Comparison of ENCODE assay signal across 9 cellular contexts in genomic region chr6:161169690-161170089, GRCh38.
A peak's percentile ranks its signal among the peaks of the same experiment; 100 is the strongest.
DNase-seq lines count a peak whose midpoint lies in the region; ATAC-seq lines count a peak whose summit lies in the region.
"Had no signal": no experiment of that assay in that cellular context is flagged by ENCODE, and none has a peak within 500 bp of the region (broad histone marks: within the 10 kb centered on the region; RNA-seq: fewer than 3 reads in every experiment).

No MANE protein-coding gene starts in this region.

- H3K36me3 ChIP-seq in aorta (ENCODE audit: control insufficient read depth in 1 of 2, insufficient read depth in 2 of 2, low read length in 1 of 2), result no peaks in the 10 kb centered on the region

- no peaks in the 10 kb centered on the region for H3K4me1 ChIP-seq in aorta (ENCODE audit: control insufficient read depth in 1 of 2, insufficient read depth in 2 of 2, low read length in 2 of 2)

- no peaks in the 10 kb centered on the region for H3K27me3 ChIP-seq in aorta (ENCODE audit: control insufficient read depth in 1 of 2, insufficient read depth in 2 of 2, low read length in 1 of 2)

- peak; percentile 40 for DNase-seq in NCI-H510A (lab: John Stamatoyannopoulos, UW)
- DNase-seq in skeletal muscle cell (ENCODE audit: low read depth), result peak; percentile 80
- DNase-seq in aorta, result no peak
- DNase-seq: activated naive CD4-positive, alpha-beta T cell treated with anti-CD3 and anti-CD28 coated beads, Interleukin-2, amount 50 U/mL, for 16 hours had no signal

- 74 to 79% methylated on average over 4 of the region's 4 CpGs for WGBS in aorta, 2 donors

- ATAC-seq in GM21717 (IDR thresholded peaks at IDR 0.05; ENCODE audit: unreplicated experiment), result peak; percentile 17
- no peak for ATAC-seq in aorta (ENCODE audit: low FRiP score)
- no peak for ATAC-seq in GM21576 (IDR thresholded peaks at IDR 0.05; ENCODE audit: unreplicated experiment)
- ATAC-seq in HG03378 (IDR thresholded peaks at IDR 0.05; ENCODE audit: unreplicated experiment), result no peak
- no peak for ATAC-seq in HG03469 (IDR thresholded peaks at IDR 0.05; ENCODE audit: unreplicated experiment)

- H3K4me3 ChIP-seq in skeletal muscle cell (ENCODE audit: low read depth, low read length), result no peak overlapping the region
- H3K4me3 ChIP-seq in aorta (ENCODE audit: low read length in 2 of 2), result no peak overlapping the region

- H3K27ac ChIP-seq in cingulate gyrus (ENCODE audit: low read depth, low read length), result peak overlapping the region; percentile 4
- no peak overlapping the region for H3K27ac ChIP-seq in aorta (ENCODE audit: low read depth in 1 of 2, low read length in 2 of 2)

- intact Hi-C loops in aorta (cut with DNase I), result no loop called here

- H3K9me3 ChIP-seq in aorta (ENCODE audit: control insufficient read depth, low read length), result no peaks in the 10 kb centered on the region

Comparison
In these comparisons a context has a peak if more than half of its experiments do, and no peak if none do; other contexts are left out.
1. DNase-seq: peak in NCI-H510A (single experiment) and skeletal muscle cell (single experiment); none in aorta (0 of 2).